In genomic region chr10:43304687-43305333, GRCh38 we compare ENCODE assay signal across 9 cellular contexts. TPM values are rescaled to one million over a fixed set of nuclear protein-coding genes. Genes with fewer than 3 reads are reported as not detected.
DNase-seq lines count a peak whose midpoint lies in the region; ATAC-seq, FAIRE-seq and TF ChIP-seq lines count a peak whose summit lies in the region.
"Had no signal": no experiment of that assay in that cellular context is flagged by ENCODE, and none has a peak within 500 bp of the region (broad histone marks: within the 10 kb centered on the region; RNA-seq: fewer than 3 reads in every experiment).

No MANE protein-coding gene starts in this region.

- H3K27ac ChIP-seq in keratinocyte (ENCODE audit: control insufficient read depth, insufficient read depth, low read length) (no peak overlapping the region), small intestine (ENCODE audit: low read depth in 1 of 2, low read length in 1 of 2) (peak overlapping the region in 1 of 2 donors; percentile 21)

- DNase-seq in AG08396 (ENCODE audit: low spot score) (peak; percentile 64), WTC11 (ENCODE audit: low spot score) (peak; percentile 63), cardiac fibroblast (ENCODE audit: low read depth in 2 of 2) (peak; percentile 30 to 53), keratinocyte (ENCODE audit: low read depth, low spot score) (no peak), small intestine (peak; percentile 83), GDM1 (lab: John Stamatoyannopoulos, UW) (no peak)

- no peaks in the 10 kb centered on the region for H4K20me1 ChIP-seq in keratinocyte (ENCODE audit: control insufficient read depth, extremely low read depth, insufficient read depth, low read length)

- H3K27ac Mint-ChIP-seq in WTC11: no peak overlapping the region

- TF ChIP-seq CTCF in WTC11 (IDR thresholded peaks at IDR 0.05): no peak
- no peak for TF ChIP-seq CTCF in cardiac fibroblast (IDR thresholded peaks at IDR 0.05; ENCODE audit: low read depth, low read length)
- no peak for TF ChIP-seq CTCF in keratinocyte (optimal IDR thresholded peaks at IDR 0.05 in 1 of 3, IDR thresholded peaks at IDR 0.05 in 1 of 3, conservative IDR thresholded peaks at IDR 0.05 in 1 of 3; ENCODE audit: extremely low read depth in 1 of 3, insufficient read depth in 2 of 3, low read length in 3 of 3)

- H3K36me3 Mint-ChIP-seq in WTC11: peaks cover 13% of the 10 kb centered on the region

- no peaks in the 10 kb centered on the region for H3K79me2 ChIP-seq in keratinocyte (ENCODE audit: control insufficient read depth, insufficient read depth, low read length)

- H3K36me3 ChIP-seq in keratinocyte (ENCODE audit: control insufficient read depth in 2 of 2, extremely low read depth in 1 of 2, insufficient read depth in 2 of 2, low read length in 2 of 2) (no peaks in the 10 kb centered on the region), small intestine (ENCODE audit: control insufficient read depth in 2 of 2, insufficient read depth in 2 of 2, low read length in 2 of 2) (no peaks in the 10 kb centered on the region)

- H3K4me1 ChIP-seq in keratinocyte (ENCODE audit: control insufficient read depth, extremely low read depth, insufficient read depth, low read length): peaks cover 3% of the 10 kb centered on the region
- H3K4me1 ChIP-seq in small intestine (ENCODE audit: control insufficient read depth in 2 of 2, insufficient read depth in 1 of 2, low read depth in 1 of 2, low read length in 1 of 2): no peaks in the 10 kb centered on the region

- H3K4me2 ChIP-seq in keratinocyte (ENCODE audit: control insufficient read depth, extremely low read depth, insufficient read depth, low read depth, low read length): peak overlapping the region; percentile 70

- POLR2A ChIA-PET in WTC11 (lab: Charles Lee): interaction anchor here (0.6 kb wide), 1 partner anchor 159 kb away, joined by 3 read pairs; no protein-coding TSS in a partner anchor

- dilution Hi-C loops in keratinocyte (cut with MboI; ENCODE audit: extremely low pct_ligation_motif_present, low sequenced_read_pairs): no loop called here

- H2AFZ ChIP-seq in keratinocyte (ENCODE audit: control insufficient read depth, low read length): peak overlapping the region; percentile 37

- H3K4me1 Mint-ChIP-seq in WTC11: peaks cover 42% of the 10 kb centered on the region

- H3K9me3 Mint-ChIP-seq in WTC11: peaks cover 13% of the 10 kb centered on the region

- H3K27me3 Mint-ChIP-seq in WTC11 (ENCODE audit: low read depth): peaks cover 34% of the 10 kb centered on the region

- no peaks in the 10 kb centered on the region for H3K9me1 ChIP-seq in keratinocyte (ENCODE audit: control insufficient read depth, extremely low read depth, insufficient read depth, low read length)

- H3K4me3 ChIP-seq in cardiac fibroblast (replicated peaks in 1 of 2; ENCODE audit: low read depth in 2 of 2, low read length in 2 of 2): peak overlapping the region; percentile 40 to 43
- H3K4me3 ChIP-seq in keratinocyte (ENCODE audit: control insufficient read depth in 2 of 3, extremely low read depth in 1 of 3, insufficient read depth in 2 of 3, low read depth in 1 of 3, low read length in 3 of 3): peak overlapping the region in 2 of 3 experiments; percentile 16 to 40
- H3K4me3 ChIP-seq in small intestine (ENCODE audit: low read depth in 1 of 2, low read length in 2 of 2): peak overlapping the region in 1 of 2 donors; percentile 8

- H3K27me3 ChIP-seq in keratinocyte (ENCODE audit: control insufficient read depth, extremely low read depth, insufficient read depth, low read length) (peaks cover 13% of the 10 kb centered on the region), small intestine (ENCODE audit: control insufficient read depth in 2 of 2, insufficient read depth in 2 of 2, low read length in 2 of 2) (no peaks in the 10 kb centered on the region)

- WGBS in small intestine, 3 donors: 4 to 5% (median 4%) methylated on average over 40 to 42 of the region's 42 CpGs

- no peaks in the 10 kb centered on the region for H3K9me3 ChIP-seq in keratinocyte (ENCODE audit: control insufficient read depth, low read depth, low read length)
- no peaks in the 10 kb centered on the region for H3K9me3 ChIP-seq in small intestine (ENCODE audit: control insufficient read depth, low read depth)

- CTCF ChIA-PET in WTC11 (lab: Charles Lee): interaction anchor here (0.6 to 1.9 kb wide), 15 partner anchors 12 to 158 kb away, joined by 3 to 9 read pairs (median 4); no protein-coding TSS in a partner anchor

- H3K4me3 Mint-ChIP-seq in WTC11: peak overlapping the region; percentile 80

- ATAC-seq in HG03139 (IDR thresholded peaks at IDR 0.05; ENCODE audit: unreplicated experiment) (peak; percentile 56), WTC11 (peak; percentile 72), HG03025 (IDR thresholded peaks at IDR 0.05; ENCODE audit: low FRiP score, unreplicated experiment) (no peak)

- FAIRE-seq in keratinocyte (lab: Jason Lieb, UNC) (no peak), small intestine (lab: Jason Lieb, UNC) (no peak)
- FAIRE-seq: islet of Langerhans had no signal

- H3K9ac ChIP-seq in keratinocyte (ENCODE audit: control insufficient read depth, extremely low read depth, insufficient read depth, low read length): no peak overlapping the region

TF ChIP-seq in WTC11, 78 proteins besides CTCF, POLR2A, EP300 and RAD21:
- TF ChIP-seq KAT7 (CRISPR knock-in tag; IDR thresholded peaks at IDR 0.05; ENCODE audit: borderline replicate concordance) (no peak), FOXK1 (CRISPR knock-in tag; IDR thresholded peaks at IDR 0.05) (no peak), NR1H2 (CRISPR knock-in tag; IDR thresholded peaks at IDR 0.05) (no peak), NFE2L1 (CRISPR knock-in tag; IDR thresholded peaks at IDR 0.05) (no peak)

RNA-seq across cellular contexts. Expression of gene RASGEF1A, which starts 37.9 kb away (rescaled TPM):
- 20.8 to 21.4 TPM (median 21.0 TPM) in 3 replicates for total RNA-seq in WTC11 (2021)
- 2.1 to 3.6 TPM (median 2.2 TPM) in 3 replicates for polyA plus RNA-seq in keratinocyte
- polyA plus RNA-seq in keratinocyte (2011; ENCODE audit: low read depth): 0.59 TPM
- polyA plus RNA-seq in keratinocyte (2011; cell fraction: cytosol; rRNA removed): 2.3 and 3.2 TPM in 2 replicates
- polyA plus RNA-seq in keratinocyte (2011; cell fraction: nucleus; rRNA removed): 3.1 and 3.6 TPM in 2 replicates
- 0.79 and 1.5 TPM in 2 replicates for polyA plus RNA-seq in keratinocyte (2012; ENCODE audit: low replicate concordance)
- 1.8 to 4.4 TPM (median 3.7 TPM) in 3 replicates for polyA minus RNA-seq in keratinocyte
- polyA minus RNA-seq in keratinocyte (2011; cell fraction: cytosol; rRNA and poly(A)+ RNA removed): 5.6 TPM
- polyA minus RNA-seq in keratinocyte (2011; cell fraction: nucleus; rRNA and poly(A)+ RNA removed): 2.2 and 2.8 TPM in 2 replicates
- 1 to 10 TPM in 1 of 3 donors, under 1 TPM in 2; 0.27 to 1.8 (median 0.67) TPM for polyA plus RNA-seq in small intestine

Comparison
In these comparisons a context has a peak if more than half of its experiments do, and no peak if none do; other contexts are left out.
1. DNase-seq: peak in AG08396 (single experiment), WTC11 (single experiment), cardiac fibroblast (2 of 2) and small intestine (single experiment); none in keratinocyte (single experiment) and GDM1 (single experiment).